19 cellular contexts compared by ENCODE assay signal in genomic region chr2:227848146-227848545, GRCh38. TPM values are rescaled to one million over a fixed set of nuclear protein-coding genes. Genes with fewer than 3 reads are reported as not detected.
DNase-seq lines count a peak whose midpoint lies in the region; ATAC-seq and TF ChIP-seq lines count a peak whose summit lies in the region.
"Had no signal": no experiment of that assay in that cellular context is flagged by ENCODE, and none has a peak within 500 bp of the region (broad histone marks: within the 10 kb centered on the region; RNA-seq: fewer than 3 reads in every experiment).

No MANE protein-coding gene starts in this region.

- POLR2A ChIA-PET in CD8-positive, alpha-beta memory T cell (lab: Charles Lee): no interaction called here

- peaks cover 0 to 5% (median 0%) of the 10 kb centered on the region in 3 donors for H3K36me3 Mint-ChIP-seq in CD8-positive, alpha-beta memory T cell
- no peaks in the 10 kb centered on the region for H3K36me3 Mint-ChIP-seq in T-helper 17 cell (ENCODE audit: low read depth)
- H3K36me3 Mint-ChIP-seq: naive B cell had no signal

- H3K4me1 ChIP-seq in BLaER1 treated with 17β-estradiol and CSF1 and Interleukin-3, amounts not matched to agents 10 nM and 100 nM: peaks cover 4 to 10% (median 8%) of the 10 kb centered on the region in 10 experiments; a peak in 12 of 20 replicates
- H3K4me1 ChIP-seq in CD8-positive, alpha-beta memory T cell (ENCODE audit: insufficient read depth, low read length): no peaks in the 10 kb centered on the region
- H3K4me1 ChIP-seq: BE2C, parathyroid adenoma had no signal

- H4K20me1 ChIP-seq in BLaER1 treated with 17β-estradiol and CSF1 and Interleukin-3, amounts not matched to agents 10 nM and 100 nM: no peaks in the 10 kb centered on the region

- CTCF ChIA-PET in CD8-positive, alpha-beta memory T cell (lab: Charles Lee): no interaction called here

- ATAC-seq in T-helper 17 cell (peak; percentile 44), HG03571 (IDR thresholded peaks at IDR 0.05; ENCODE audit: unreplicated experiment) (no peak), Right ventricle myocardium inferior (no peak)
- ATAC-seq: HepG2 had no signal

- peak overlapping the region; percentile 12 to 87 (median 81) for H3K4me3 Mint-ChIP-seq in CD8-positive, alpha-beta memory T cell
- H3K4me3 Mint-ChIP-seq in T-helper 17 cell: peak overlapping the region; percentile 85

- H3K9me3 ChIP-seq in BLaER1 treated with 17β-estradiol and CSF1 and Interleukin-3, amounts not matched to agents 10 nM and 100 nM (replicated peaks in 1 of 11): peaks cover 0 to 6% (median 0%) of the 10 kb centered on the region in 11 experiments; a peak in 3 of 22 replicates
- no peaks in the 10 kb centered on the region for H3K9me3 ChIP-seq in CD8-positive, alpha-beta memory T cell (ENCODE audit: low read length)
- no peaks in the 10 kb centered on the region for H3K9me3 ChIP-seq in T-helper 17 cell (ENCODE audit: control insufficient read depth, low read length, poor library complexity, severe bottlenecking)
- H3K9me3 ChIP-seq: BE2C, thoracic aorta had no signal

- no peak overlapping the region for H3K27ac ChIP-seq in BLaER1 treated with 17β-estradiol and CSF1 and Interleukin-3, amounts not matched to agents 10 nM and 100 nM
- peak overlapping the region; percentile 48 for H3K27ac ChIP-seq in CD8-positive, alpha-beta memory T cell (ENCODE audit: low read depth, low read length)
- H3K27ac ChIP-seq in substantia nigra (ENCODE audit: low read depth, low read length, poor library complexity, severe bottlenecking): no peak overlapping the region
- H3K27ac ChIP-seq: parathyroid adenoma, thoracic aorta, WERI-Rb-1 had no signal

- no peak overlapping the region for H3K4me3 ChIP-seq in BLaER1 treated with 17β-estradiol and CSF1 and Interleukin-3, amounts not matched to agents 10 nM and 100 nM
- no peak overlapping the region for H3K4me3 ChIP-seq in CD8-positive, alpha-beta memory T cell (ENCODE audit: low read length)
- H3K4me3 ChIP-seq in fibroblast of mammary gland (ENCODE audit: control insufficient read depth, low read depth, low read length): no peak overlapping the region
- H3K4me3 ChIP-seq: thoracic aorta had no signal

- H3K36me3 ChIP-seq in BLaER1 treated with 17β-estradiol and CSF1 and Interleukin-3, amounts not matched to agents 10 nM and 100 nM: no peaks in the 10 kb centered on the region
- no peaks in the 10 kb centered on the region for H3K36me3 ChIP-seq in CD8-positive, alpha-beta memory T cell (ENCODE audit: insufficient read depth, low read length)
- H3K36me3 ChIP-seq: BE2C, thoracic aorta, WERI-Rb-1 had no signal

- peaks cover 4 to 23% (median 19%) of the 10 kb centered on the region in 3 donors for H3K4me1 Mint-ChIP-seq in CD8-positive, alpha-beta memory T cell
- peaks cover 30% of the 10 kb centered on the region for H3K4me1 Mint-ChIP-seq in T-helper 17 cell
- H3K4me1 Mint-ChIP-seq: naive B cell had no signal

- H3K9me3 Mint-ChIP-seq in CD8-positive, alpha-beta memory T cell: peaks cover 0 to 2% (median 0%) of the 10 kb centered on the region in 5 donors

- no peak for DNase-seq in CD8-positive, alpha-beta memory T cell
- DNase-seq in T-helper 17 cell: no peak
- DNase-seq in fibroblast of mammary gland (ENCODE audit: low read depth): peak; percentile 64
- no peak for DNase-seq in substantia nigra (lab: John Stamatoyannopoulos, UW)
- DNase-seq in Right ventricle myocardium inferior (ENCODE audit: missing footprints): no peak
- DNase-seq: activated naive CD4-positive, alpha-beta T cell; BE2C; DMS79 treated with DMSO at 0.1 percent for 48 hours; naive B cell; NCI-H187; NCI-H345; stimulated activated CD4-positive, alpha-beta T cell treated with anti-CD3 and anti-CD28 coated beads, Interleukin-4, amount 100 ng/mL, for 1 hour; WERI-Rb-1 had no signal

- TF ChIP-seq CTCF in fibroblast of mammary gland (conservative IDR thresholded peaks at IDR 0.05; ENCODE audit: control insufficient read depth, insufficient read depth, low read depth, low read length): no peak

- intact Hi-C loops in Right ventricle myocardium inferior (cut with DNase I): no loop called here

- peak overlapping the region; percentile 6 to 100 (median 94) for H3K27ac Mint-ChIP-seq in CD8-positive, alpha-beta memory T cell
- peak overlapping the region; percentile 100 for H3K27ac Mint-ChIP-seq in T-helper 17 cell

- peak overlapping the region in 9 of 11 experiments; percentile 2 to 40 (median 19); a peak in 6 of 22 replicates for H3K4me2 ChIP-seq in BLaER1 treated with 17β-estradiol and CSF1 and Interleukin-3, amounts not matched to agents 10 nM and 100 nM

- H3K9ac ChIP-seq in BLaER1 treated with 17β-estradiol and CSF1 and Interleukin-3, amounts not matched to agents 10 nM and 100 nM: no peak overlapping the region
- H3K9ac ChIP-seq: parathyroid adenoma had no signal

- H3K27me3 Mint-ChIP-seq in CD8-positive, alpha-beta memory T cell: peaks cover 2 to 7% of the 10 kb centered on the region in 2 donors
- H3K27me3 Mint-ChIP-seq in T-helper 17 cell: no peaks in the 10 kb centered on the region

- no peaks in the 10 kb centered on the region for H3K27me3 ChIP-seq in BLaER1 treated with 17β-estradiol and CSF1 and Interleukin-3, amounts not matched to agents 10 nM and 100 nM
- no peaks in the 10 kb centered on the region for H3K27me3 ChIP-seq in CD8-positive, alpha-beta memory T cell (ENCODE audit: insufficient read depth, low read length, poor library complexity, severe bottlenecking)
- H3K27me3 ChIP-seq: BE2C had no signal

RNA-seq across cellular contexts. Expression of gene DAW1, which starts 23.3 kb away (rescaled TPM):
- total RNA-seq in CD8-positive, alpha-beta memory T cell: not detected
- not detected for polyA plus RNA-seq in CD8-positive, alpha-beta memory T cell
- total RNA-seq in T-helper 17 cell: not detected
- total RNA-seq in Right ventricle myocardium inferior: not detected
- total RNA-seq: HepG2; T-helper 1 cell treated with Interleukin-12 subunit alpha and Interleukin-12 subunit beta and Interleukin-4 antibody, amounts not matched to agents 30 ng/mL and 1 ng/mL, for 36 hours had no signal
- polyA plus RNA-seq: HepG2 had no signal

RNA-seq across cellular contexts. Expression of gene CCL20, which starts 34.5 kb away (rescaled TPM):
- total RNA-seq in CD8-positive, alpha-beta memory T cell: 1 to 10 TPM; 3.5 to 5.0 TPM
- 0.63 TPM for polyA plus RNA-seq in CD8-positive, alpha-beta memory T cell
- 10 to 100 TPM; 24.3 to 39.7 TPM for total RNA-seq in T-helper 17 cell
- not detected for total RNA-seq in Right ventricle myocardium inferior

Comparison
In these comparisons a context has a peak if more than half of its experiments do, and no peak if none do; other contexts are left out.
1. RNA of gene CCL20, which starts 34.5 kb away (total RNA-seq): 24.3 to 39.7 TPM in T-helper 17 cell; 3.5 to 5.0 TPM in CD8-positive, alpha-beta memory T cell and not detected in Right ventricle myocardium inferior (single experiment); every median in the first group is over 4 times any median in the second.